In genomic region chr10:15116225-15116624, GRCh38 we compare ENCODE assay signal across 32 cellular contexts. TPM values are rescaled to one million over a fixed set of nuclear protein-coding genes. Genes with fewer than 3 reads are reported as not detected.
DNase-seq lines count a peak whose midpoint lies in the region; ATAC-seq, FAIRE-seq and TF ChIP-seq lines count a peak whose summit lies in the region.
"Had no signal": no experiment of that assay in that cellular context is flagged by ENCODE, and none has a peak within 500 bp of the region (broad histone marks: within the 10 kb centered on the region; RNA-seq: fewer than 3 reads in every experiment).

No MANE protein-coding gene starts in this region.

- 62% methylated on average over 5 of the region's 5 CpGs for WGBS in K562 (ENCODE audit: insufficient coverage, low coverage, missing lambda C conversion rate)
- WGBS in GM23248 (ENCODE audit: low coverage in 1 of 2, low lambda C conversion rate in 2 of 2, missing lambda C conversion rate in 2 of 2), 2 experiments, result 98 to 99% methylated on average over 5 of the region's 5 CpGs

- peaks cover 3% of the 10 kb centered on the region; the same call in 1 of the 2 replicates for H3K9me2 ChIP-seq in GM23248 (ENCODE audit: insufficient read depth)

- DNase-seq in K562 (ENCODE audit: extremely low read depth in 1 of 4, low spot score in 3 of 4), result no peak
- no peak for DNase-seq in HPDE6-E6E7 (ENCODE audit: extremely low spot score)
- no peak for DNase-seq in GM23248
- DNase-seq: 8988T; ACHN; AML-193; BE2C; C1 segment of cervical spinal cord; Caco-2; Calu3; CD4-positive, alpha-beta memory T cell; CD4-positive, alpha-beta T cell; CD4-positive, CD25-positive, alpha-beta regulatory T cell; CD8-positive, alpha-beta memory T cell; CD8-positive, alpha-beta T cell; COR-L47; DMS 273 treated with DMSO at 0.1 percent for 48 hours; DMS153; DMS53; DMS79; DMS79 treated with DMSO at 0.1 percent for 48 hours; DND-41; EL had no signal

- H3F3A ChIP-seq in GM23248 (ENCODE audit: insufficient read depth), result peaks cover 16% of the 10 kb centered on the region; the same call in 1 of the 2 replicates

- no peak overlapping the region for H3K27ac ChIP-seq in HEK293 (ENCODE audit: extremely low read depth, low read depth, low read length)
- no peak overlapping the region for H3K27ac ChIP-seq in K562 (ENCODE audit: extremely low read depth, low read depth, low read length)
- H3K27ac ChIP-seq in GM23248, result no peak overlapping the region
- H3K27ac ChIP-seq: 22Rv1; A549; BLaER1; BLaER1 treated with 17β-estradiol and CSF1 and Interleukin-3, amounts not matched to agents 10 nM and 100 nM; C4-2B had no signal

- in situ Hi-C loops in K562 (cut with MboI) (no loop called here), GM23248 (cut with MboI) (loop anchor here (25.0 kb wide), 1 partner anchor 604 kb away; no protein-coding TSS in a partner anchor)

- no peak for ATAC-seq in K562
- ATAC-seq: A549; CD8-positive, alpha-beta T cell had no signal

- TF ChIP-seq RAD21 in K562 (CRISPR knock-in tag; conservative IDR thresholded peaks at IDR 0.05 in 1 of 2, IDR thresholded peaks at IDR 0.05 in 1 of 2), result no peak

- CTCF ChIA-PET in HEK293 (lab: Yijun Ruan, JAX) (interaction anchor here (0.9 to 1.2 kb wide), 2 partner anchors 11 to 37 kb away, joined by 3 read pairs; no protein-coding TSS in a partner anchor), K562 (lab: Yijun Ruan, JAX; ENCODE audit: low intra/inter-chr PET ratio) (no interaction called here)

- peaks cover 14 to 68% of the 10 kb centered on the region in 2 experiments for H3K36me3 ChIP-seq in HEK293 (ENCODE audit: control insufficient read depth in 2 of 2, insufficient read depth in 1 of 2, low read length in 2 of 2)
- peaks cover 14% of the 10 kb centered on the region; the same call in 2 of the 3 replicates for H3K36me3 ChIP-seq in K562 (ENCODE audit: control insufficient read depth, insufficient read depth, low read length)
- peaks cover 37% of the 10 kb centered on the region for H3K36me3 ChIP-seq in GM23248 (ENCODE audit: low read depth)
- H3K36me3 ChIP-seq: BE2C had no signal

- no TSS peak for BruUV-seq in K562 (replicated peaks; lab: Mats Ljungman, UMichigan)

- H3K9ac ChIP-seq in K562 (ENCODE audit: insufficient read depth in 1 of 2, low read depth in 2 of 2, low read length in 2 of 2) (no peak overlapping the region), GM23248 (no peak overlapping the region)
- H3K9ac ChIP-seq: BLaER1; BLaER1 treated with 17β-estradiol and CSF1 and Interleukin-3, amounts not matched to agents 10 nM and 100 nM had no signal

- TF ChIP-seq EP300 in K562 (IDR thresholded peaks at IDR 0.05; ENCODE audit: low read length), result no peak

- TF ChIP-seq CTCF in HEK293 (tag by site-specific recombination; IDR thresholded peaks at IDR 0.05) (no peak), K562 (IDR thresholded peaks at IDR 0.05 in 2 of 3, conservative IDR thresholded peaks at IDR 0.05 in 1 of 3; ENCODE audit: insufficient read depth in 2 of 3, low read depth in 1 of 3, low read length in 3 of 3) (no peak)

- no peak for TF ChIP-seq POLR2A in K562 (conservative IDR thresholded peaks at IDR 0.05)

- H3K4me1 ChIP-seq in HEK293 (ENCODE audit: control insufficient read depth, insufficient read depth, low read length) (no peaks in the 10 kb centered on the region), K562 (replicated peaks in 1 of 2; ENCODE audit: control insufficient read depth in 2 of 2, insufficient read depth in 2 of 2, low read length in 2 of 2) (no peaks in the 10 kb centered on the region), GM23248 (ENCODE audit: insufficient read depth) (peaks cover 11% of the 10 kb centered on the region)
- H3K4me1 ChIP-seq: A549, BE2C, Caco-2 had no signal

- POLR2A ChIA-PET in HEK293 (lab: Yijun Ruan, JAX), result no interaction called here
- POLR2A ChIA-PET in K562 (lab: Yijun Ruan, JAX), result interaction anchor here (2.0 kb wide), 1 partner anchor 15 kb away, joined by 4 read pairs; no protein-coding TSS in a partner anchor

- H3K4me2 ChIP-seq in K562 (ENCODE audit: insufficient read depth, low read length) (no peak overlapping the region), GM23248 (ENCODE audit: unreplicated experiment) (no peak overlapping the region)
- H3K4me2 ChIP-seq: A549; BLaER1; BLaER1 treated with 17β-estradiol and CSF1 and Interleukin-3, amounts not matched to agents 10 nM and 100 nM had no signal

- H4K20me1 ChIP-seq in K562 (replicated peaks; ENCODE audit: control insufficient read depth, insufficient read depth, low read length) (no peaks in the 10 kb centered on the region), GM23248 (ENCODE audit: insufficient read depth) (no peaks in the 10 kb centered on the region)
- H4K20me1 ChIP-seq: BLaER1; BLaER1 treated with 17β-estradiol and CSF1 and Interleukin-3, amounts not matched to agents 10 nM and 100 nM had no signal

- H3K27me3 ChIP-seq in K562 (ENCODE audit: control insufficient read depth in 2 of 2, insufficient read depth in 2 of 2, low read length in 2 of 2), result no peaks in the 10 kb centered on the region
- H3K27me3 ChIP-seq in GM23248 (replicated peaks; ENCODE audit: insufficient read depth), result no peaks in the 10 kb centered on the region
- H3K27me3 ChIP-seq: BE2C; BLaER1; BLaER1 treated with 17β-estradiol and CSF1 and Interleukin-3, amounts not matched to agents 10 nM and 100 nM had no signal

- no peak overlapping the region for H2AFZ ChIP-seq in K562 (ENCODE audit: low read depth, low read length)
- no peak overlapping the region for H2AFZ ChIP-seq in GM23248

- H3K79me2 ChIP-seq in K562 (ENCODE audit: control insufficient read depth, insufficient read depth, low read length) (no peaks in the 10 kb centered on the region), GM23248 (ENCODE audit: insufficient read depth) (peaks cover 23% of the 10 kb centered on the region)

- intact Hi-C loops in K562 (cut with micrococcal nuclease), result no loop called here

- no peak overlapping the region for H3K4me3 ChIP-seq in HEK293 (ENCODE audit: low read depth, low read length)
- no peak overlapping the region for H3K4me3 ChIP-seq in K562
- no peak overlapping the region for H3K4me3 ChIP-seq in GM23248
- H3K4me3 ChIP-seq: A549; BLaER1; BLaER1 treated with 17β-estradiol and CSF1 and Interleukin-3, amounts not matched to agents 10 nM and 100 nM had no signal

- H3K9me3 ChIP-seq in HEK293 (ENCODE audit: control insufficient read depth, insufficient read depth, low read depth, low read length) (no peaks in the 10 kb centered on the region), K562 (replicated peaks; ENCODE audit: control insufficient read depth, insufficient read depth, low read depth, low read length) (no peaks in the 10 kb centered on the region; the same call in 1 of the 2 replicates), GM23248 (ENCODE audit: low read depth) (no peaks in the 10 kb centered on the region)
- H3K9me3 ChIP-seq: A549, BE2C, Caco-2 had no signal

- no peaks in the 10 kb centered on the region for H3K9me1 ChIP-seq in K562 (ENCODE audit: control insufficient read depth, insufficient read depth, low read length)

- FAIRE-seq in K562 (lab: Jason Lieb, UNC), result peak; percentile 48
- FAIRE-seq: A204.1, A549, D721Med had no signal

RNA-seq across cellular contexts. Expression of gene RPP38, which starts 19.1 kb away (rescaled TPM):
- 24.7 and 30.0 TPM in 2 replicates for total RNA-seq in K562 (2011; cell fraction: chromatin; rRNA removed; ENCODE audit: low replicate concordance)
- 21.5 and 24.6 TPM in 2 replicates for total RNA-seq in K562 (2011; cell fraction: nucleolus; rRNA removed)
- total RNA-seq in K562 (2011; cell fraction: nucleoplasm; rRNA removed), result 18.0 and 21.1 TPM in 2 replicates
- total RNA-seq in K562 (2014; rRNA removed), result 27.8 and 30.9 TPM in 2 replicates
- total RNA-seq in K562 (2014; rRNA removed; fragmentation: Illumina TruSeq; extraction: Trizol), result 31.7 and 34.5 TPM in 2 replicates
- 32.6 and 33.8 TPM in 2 replicates for total RNA-seq in K562 (2015; rRNA removed; fragmentation: Illumina TruSeq; extraction: Trizol)
- total RNA-seq in K562 (2021), result 26.3 and 26.9 TPM in 2 replicates
- 30.3 and 39.4 TPM in 2 replicates for polyA plus RNA-seq in K562 (2011; rRNA removed)
- 23.7 and 30.8 TPM in 2 replicates for polyA plus RNA-seq in K562 (2011; cell fraction: cytosol; rRNA removed)
- polyA plus RNA-seq in K562 (2011; cell fraction: nucleus; rRNA removed), result 17.3 and 18.1 TPM in 2 replicates
- 25.0 and 27.7 TPM in 2 replicates for polyA plus RNA-seq in K562 (2012)
- 48.6 and 58.6 TPM in 2 replicates for polyA plus RNA-seq in K562 (2014; fragmentation: Illumina TruSeq; extraction: Trizol)
- 10 to 100 TPM; 33.5 to 38.6 TPM for polyA plus RNA-seq in K562 (2014; fragmentation: Nextera tagmentation; extraction: Ambion mirVana)
- 35.5 and 36.3 TPM in 2 replicates for polyA plus RNA-seq in K562 (2014; rRNA removed)
- 28.2 and 32.6 TPM in 2 replicates for polyA minus RNA-seq in K562 (2011; rRNA and poly(A)+ RNA removed)
- 9.7 and 14.4 TPM in 2 replicates for polyA minus RNA-seq in K562 (2011; cell fraction: cytosol; rRNA and poly(A)+ RNA removed)
- 10.1 and 11.6 TPM in 2 replicates for polyA minus RNA-seq in K562 (2011; cell fraction: nucleus; rRNA and poly(A)+ RNA removed)
- total RNA-seq in GM23248 (2014; rRNA removed; shearing (Covaris generic)), result 8.0 and 8.9 TPM in 2 replicates
- polyA plus RNA-seq in GM23248 (2016; fragmentation: Nextera tagmentation; extraction: Ambion mirVana), result 19.0 and 22.1 TPM in 2 replicates

RNA-seq across cellular contexts. Expression of gene ACBD7, which starts 27.6 kb away (rescaled TPM):
- 0.30 and 0.76 TPM in 2 replicates for total RNA-seq in K562 (2011; cell fraction: chromatin; rRNA removed; ENCODE audit: low replicate concordance)
- total RNA-seq in K562 (2011; cell fraction: nucleolus; rRNA removed), result 0.33 TPM in 1 of 2 replicates, not detected in the other
- 0.81 and 2.3 TPM in 2 replicates for total RNA-seq in K562 (2011; cell fraction: nucleoplasm; rRNA removed)
- total RNA-seq in K562 (2014; rRNA removed) (0.98 and 1.4 TPM in 2 replicates), K562 (2014; rRNA removed; fragmentation: Illumina TruSeq; extraction: Trizol) (0.84 and 1.3 TPM in 2 replicates), K562 (2015; rRNA removed; fragmentation: Illumina TruSeq; extraction: Trizol) (0.72 and 1.1 TPM in 2 replicates), K562 (2021) (0.60 and 0.98 TPM in 2 replicates)
- polyA plus RNA-seq in K562 (2011; rRNA removed) (2.7 and 3.2 TPM in 2 replicates), K562 (2014; fragmentation: Illumina TruSeq; extraction: Trizol) (0.86 and 0.98 TPM in 2 replicates), K562 (2014; fragmentation: Nextera tagmentation; extraction: Ambion mirVana) (under 1 TPM; 0.21 to 0.27 TPM), K562 (2014; rRNA removed) (0.93 and 1.1 TPM in 2 replicates), GM23248 (2016; fragmentation: Nextera tagmentation; extraction: Ambion mirVana) (not detected in 2 replicates)
- polyA plus RNA-seq in K562 (2011; cell fraction: cytosol; rRNA removed), result 1.2 and 2.3 TPM in 2 replicates
- 0.78 and 0.87 TPM in 2 replicates for polyA plus RNA-seq in K562 (2011; cell fraction: nucleus; rRNA removed)
- 0.77 and 1.2 TPM in 2 replicates for polyA plus RNA-seq in K562 (2012)
- 2.9 and 3.4 TPM in 2 replicates for polyA minus RNA-seq in K562 (2011; rRNA and poly(A)+ RNA removed)
- polyA minus RNA-seq in K562 (2011; cell fraction: cytosol; rRNA and poly(A)+ RNA removed), result 1.7 TPM in 1 of 2 replicates, not detected in the other
- polyA minus RNA-seq in K562 (2011; cell fraction: nucleus; rRNA and poly(A)+ RNA removed), result 0.54 and 1.3 TPM in 2 replicates
- 0.11 and 0.13 TPM in 2 replicates for total RNA-seq in GM23248 (2014; rRNA removed; shearing (Covaris generic))
- total RNA-seq: CD4-positive, alpha-beta memory T cell had no signal
- polyA plus RNA-seq: CD14-positive monocyte; CD4-positive, alpha-beta memory T cell; CD8-positive, alpha-beta memory T cell had no signal

RNA-seq across cellular contexts. Expression of gene NMT2, which starts 52.3 kb away (rescaled TPM):
- 11.0 and 15.9 TPM in 2 replicates for total RNA-seq in K562 (2011; cell fraction: chromatin; rRNA removed; ENCODE audit: low replicate concordance)
- total RNA-seq in K562 (2011; cell fraction: nucleolus; rRNA removed), result 4.2 and 5.0 TPM in 2 replicates
- 7.9 and 12.4 TPM in 2 replicates for total RNA-seq in K562 (2011; cell fraction: nucleoplasm; rRNA removed)
- total RNA-seq in K562 (2014; rRNA removed) (10.9 and 12.7 TPM in 2 replicates), K562 (2014; rRNA removed; fragmentation: Illumina TruSeq; extraction: Trizol) (15.0 and 15.3 TPM in 2 replicates), K562 (2015; rRNA removed; fragmentation: Illumina TruSeq; extraction: Trizol) (15.3 and 15.9 TPM in 2 replicates), K562 (2021) (10.8 and 12.3 TPM in 2 replicates)
- polyA plus RNA-seq in K562 (2011; rRNA removed) (5.2 and 6.4 TPM in 2 replicates), K562 (2014; fragmentation: Illumina TruSeq; extraction: Trizol) (12.8 and 14.7 TPM in 2 replicates), K562 (2014; fragmentation: Nextera tagmentation; extraction: Ambion mirVana) (1 to 10 TPM; 6.9 to 8.4 TPM), K562 (2014; rRNA removed) (8.5 and 9.1 TPM in 2 replicates), GM23248 (2016; fragmentation: Nextera tagmentation; extraction: Ambion mirVana) (24.9 and 26.3 TPM in 2 replicates)
- polyA plus RNA-seq in K562 (2011; cell fraction: cytosol; rRNA removed), result 1.9 and 5.3 TPM in 2 replicates
- polyA plus RNA-seq in K562 (2011; cell fraction: nucleus; rRNA removed), result 5.3 and 8.9 TPM in 2 replicates
- 13.2 and 19.1 TPM in 2 replicates for polyA plus RNA-seq in K562 (2012)
- polyA minus RNA-seq in K562 (2011; rRNA and poly(A)+ RNA removed), result 4.6 and 9.1 TPM in 2 replicates
- polyA minus RNA-seq in K562 (2011; cell fraction: cytosol; rRNA and poly(A)+ RNA removed), result 2.8 and 5.1 TPM in 2 replicates
- polyA minus RNA-seq in K562 (2011; cell fraction: nucleus; rRNA and poly(A)+ RNA removed), result 2.2 and 5.2 TPM in 2 replicates
- 28.6 and 35.9 TPM in 2 replicates for total RNA-seq in GM23248 (2014; rRNA removed; shearing (Covaris generic))

Comparison
In these comparisons a context has a peak if more than half of its experiments do, and no peak if none do; other contexts are left out.
1. Of the 44 proteins assayed by ChIP-seq in both K562 and HEK293: peak only in K562: none; only in HEK293: ZNF133; in both: none; in neither: 43.